Comparison of ENCODE assay signal across 23 cellular contexts in genomic region chr1:99764439-99764838, GRCh38. TPM values are rescaled to one million over a fixed set of nuclear protein-coding genes. Genes with fewer than 3 reads are reported as not detected.
DNase-seq lines count a peak whose midpoint lies in the region; FAIRE-seq and TF ChIP-seq lines count a peak whose summit lies in the region.
"Had no signal": no experiment of that assay in that cellular context is flagged by ENCODE, and none has a peak within 500 bp of the region (broad histone marks: within the 10 kb centered on the region; RNA-seq: fewer than 3 reads in every experiment).

No MANE protein-coding gene starts in this region.

- dilution Hi-C loops in mammary epithelial cell (cut with HindIII; ENCODE audit: low sequenced_read_pairs): no loop called here

- in situ Hi-C loops in mammary epithelial cell (cut with MboI; ENCODE audit: low sequenced_read_pairs in 2 of 2): no loop called here

- H3K36me3 ChIP-seq in Loucy (ENCODE audit: insufficient read depth, low read length) (no peaks in the 10 kb centered on the region), mammary epithelial cell (ENCODE audit: insufficient read depth, low read length) (no peaks in the 10 kb centered on the region), liver (ENCODE audit: control insufficient read depth in 4 of 4, insufficient read depth in 3 of 4, low read depth in 1 of 4, low read length in 3 of 4) (no peaks in the 10 kb centered on the region), suprapubic skin (no peaks in the 10 kb centered on the region), right atrium auricular region (no peaks in the 10 kb centered on the region)
- H3K36me3 ChIP-seq: BLaER1, upper lobe of right lung had no signal

- H3K27ac ChIP-seq in mammary epithelial cell (ENCODE audit: insufficient read depth, low read depth, low read length) (peak overlapping the region; percentile 32), liver (ENCODE audit: low read depth in 1 of 2, low read length in 2 of 2) (peak overlapping the region; percentile 79 to 81), suprapubic skin (peak overlapping the region; percentile 3), right atrium auricular region (no peak overlapping the region)
- H3K27ac ChIP-seq: BLaER1, upper lobe of right lung had no signal

- H3K27me3 ChIP-seq in Loucy (ENCODE audit: insufficient read depth, low read length, poor library complexity, severe bottlenecking) (no peaks in the 10 kb centered on the region), mammary epithelial cell (ENCODE audit: insufficient read depth, low read length) (no peaks in the 10 kb centered on the region), liver (ENCODE audit: control insufficient read depth in 4 of 4, insufficient read depth in 4 of 4, low read length in 3 of 4) (no peaks in the 10 kb centered on the region), suprapubic skin (no peaks in the 10 kb centered on the region), right atrium auricular region (no peaks in the 10 kb centered on the region)
- H3K27me3 ChIP-seq: BLaER1, upper lobe of right lung had no signal

- TF ChIP-seq POLR2A in suprapubic skin (IDR thresholded peaks at IDR 0.05): no peak

- H3K4me1 ChIP-seq in Loucy (ENCODE audit: insufficient read depth, low read length, poor library complexity, severe bottlenecking) (peaks cover 24% of the 10 kb centered on the region), mammary epithelial cell (ENCODE audit: insufficient read depth, low read length) (peaks cover 8% of the 10 kb centered on the region), liver (ENCODE audit: control insufficient read depth in 4 of 4, insufficient read depth in 4 of 4, low read length in 3 of 4) (peaks cover 8 to 34% (median 18%) of the 10 kb centered on the region in 4 donors), suprapubic skin (peaks cover 61% of the 10 kb centered on the region), right atrium auricular region (peaks cover 0 to 10% of the 10 kb centered on the region in 2 donors)

- H3K4me3 ChIP-seq in Loucy (ENCODE audit: low read length, poor library complexity, severe bottlenecking): peak overlapping the region; percentile 4
- peak overlapping the region; percentile 31 to 42 (median 41) for H3K4me3 ChIP-seq in mammary epithelial cell (replicated peaks in 1 of 3; ENCODE audit: insufficient read depth in 1 of 3, low read depth in 2 of 3, low read length in 3 of 3)
- H3K4me3 ChIP-seq in liver (ENCODE audit: low read depth in 1 of 3, low read length in 3 of 3): peak overlapping the region; percentile 52 to 75 (median 73)
- peak overlapping the region; percentile 56 for H3K4me3 ChIP-seq in suprapubic skin
- H3K4me3 ChIP-seq in right atrium auricular region: no peak overlapping the region
- H3K4me3 ChIP-seq: BLaER1, upper lobe of right lung had no signal

- intact Hi-C loops in mammary epithelial cell (cut with micrococcal nuclease): no loop called here

- H3K9me3 ChIP-seq in Loucy (ENCODE audit: insufficient read depth, low read depth, low read length) (no peaks in the 10 kb centered on the region), mammary epithelial cell (replicated peaks; ENCODE audit: insufficient read depth, low read length) (no peaks in the 10 kb centered on the region), liver (ENCODE audit: control insufficient read depth in 4 of 4, low read length in 3 of 4) (no peaks in the 10 kb centered on the region), suprapubic skin (no peaks in the 10 kb centered on the region), right atrium auricular region (no peaks in the 10 kb centered on the region)
- H3K9me3 ChIP-seq: upper lobe of right lung had no signal

- H2AFZ ChIP-seq in Loucy (ENCODE audit: low read length) (no peak overlapping the region), mammary epithelial cell (ENCODE audit: low read depth, low read length) (no peak overlapping the region)

- H3K4me2 ChIP-seq in Loucy (ENCODE audit: low read depth, low read length, poor library complexity, severe bottlenecking): peak overlapping the region; percentile 48
- H3K4me2 ChIP-seq in mammary epithelial cell (ENCODE audit: insufficient read depth, low read depth, low read length): peak overlapping the region; percentile 83
- H3K4me2 ChIP-seq: BLaER1 had no signal

- H4K20me1 ChIP-seq in Loucy (ENCODE audit: insufficient read depth, low read length, poor library complexity, severe bottlenecking) (no peaks in the 10 kb centered on the region), mammary epithelial cell (ENCODE audit: insufficient read depth, low read length) (no peaks in the 10 kb centered on the region)
- H4K20me1 ChIP-seq: BLaER1 had no signal

- H3K9ac ChIP-seq in Loucy (ENCODE audit: low read depth, low read length, poor library complexity, severe bottlenecking) (no peak overlapping the region), mammary epithelial cell (ENCODE audit: insufficient read depth, low read length) (no peak overlapping the region), liver (ENCODE audit: low read depth in 1 of 2, low read length in 2 of 2) (peak overlapping the region; percentile 87 to 99)
- H3K9ac ChIP-seq: BLaER1 had no signal

- TF ChIP-seq CTCF in Loucy (conservative IDR thresholded peaks at IDR 0.05; ENCODE audit: low read length) (no peak), mammary epithelial cell (conservative IDR thresholded peaks at IDR 0.05 in 1 of 2, IDR thresholded peaks at IDR 0.05 in 1 of 2; ENCODE audit: extremely low read depth in 1 of 2, insufficient read depth in 1 of 2, low read depth in 1 of 2, low read length in 2 of 2) (no peak), liver (IDR thresholded peaks at IDR 0.05; ENCODE audit: low read depth, low read length, missing input control) (no peak), suprapubic skin (IDR thresholded peaks at IDR 0.05) (no peak), right atrium auricular region (IDR thresholded peaks at IDR 0.05) (no peak)

- FAIRE-seq in RCC 7860 (lab: Jason Lieb, UNC): no peak
- FAIRE-seq: small intestine had no signal

- TF ChIP-seq RAD21 in liver (IDR thresholded peaks at IDR 0.05): no peak

- no peaks in the 10 kb centered on the region for H3K9me2 ChIP-seq in Loucy (replicated peaks; ENCODE audit: low read depth, low read length)

- no peaks in the 10 kb centered on the region for H3F3A ChIP-seq in Loucy (ENCODE audit: low read depth)

- WGBS in mammary epithelial cell (ENCODE audit: low coverage, missing lambda C conversion rate): 64% methylated on average over 2 of the region's 2 CpGs
- WGBS in liver: 38% methylated on average over 2 of the region's 2 CpGs
- 55% methylated on average over 2 of the region's 2 CpGs for WGBS in suprapubic skin

- CTCF ChIA-PET in mammary epithelial cell (lab: Charles Lee; ENCODE audit: low non-redundant PET): interaction anchor here (0.6 kb wide), 1 partner anchor 694 kb away, joined by 4 read pairs; no protein-coding TSS in a partner anchor

- no peaks in the 10 kb centered on the region for H3K79me2 ChIP-seq in Loucy (ENCODE audit: insufficient read depth, low read length)
- H3K79me2 ChIP-seq in mammary epithelial cell (ENCODE audit: insufficient read depth, low read length): peaks cover 45% of the 10 kb centered on the region

- DNase-seq in mammary epithelial cell: no peak
- no peak for DNase-seq in suprapubic skin (ENCODE audit: low spot score in 2 of 2)
- DNase-seq in right atrium auricular region (ENCODE audit: low spot score): no peak
- no peak for DNase-seq in NCI-H1092 treated with DMSO at 0.1 percent for 48 hours (lab: John Stamatoyannopoulos, UW)
- DNase-seq in activated CD4-positive, alpha-beta T cell treated with anti-CD3 and anti-CD28 coated beads, Interleukin-2, amount 50 U/mL, for 1 hour: no peak
- DNase-seq in RCC 7860 (ENCODE audit: low spot score): no peak
- DNase-seq: activated CD4-positive, alpha-beta memory T cell treated with anti-CD3 and anti-CD28 coated beads for 36 hours; activated CD4-positive, CD25-positive, alpha-beta regulatory T cell treated with anti-CD3 and anti-CD28 coated beads, Interleukin-2, amount 50 U/mL, for 72 hours; activated CD8-positive, alpha-beta memory T cell treated with anti-CD3 and anti-CD28 coated beads, Interleukin-2, amount 50 U/mL, for 48 hours; DMS53; GDM1; islet precursor cell; left ventricle myocardium superior; naive thymus-derived CD8-positive, alpha-beta T cell; NCI-H1694 treated with DMSO at 0.1 percent for 48 hours; NCI-H2171 treated with DMSO at 0.1 percent for 48 hours; NCI-H510A treated with DMSO at 0.1 percent for 48 hours; small intestine; stimulated activated naive CD4-positive, alpha-beta T cell; upper lobe of right lung had no signal

- no peak for TF ChIP-seq EP300 in suprapubic skin (IDR thresholded peaks at IDR 0.05)

- BruUV-seq in mammary epithelial cell (replicated peaks; lab: Mats Ljungman, UMichigan): no TSS peak

TF ChIP-seq in liver, 16 proteins besides CTCF, POLR2A, EP300 and RAD21 (continues in another document):
- peak; percentile 59 to 61 for TF ChIP-seq HNF4A (conservative IDR thresholded peaks at IDR 0.05)
- no peak for TF ChIP-seq SP1 (IDR thresholded peaks at IDR 0.05)
- TF ChIP-seq, protein P1, sequence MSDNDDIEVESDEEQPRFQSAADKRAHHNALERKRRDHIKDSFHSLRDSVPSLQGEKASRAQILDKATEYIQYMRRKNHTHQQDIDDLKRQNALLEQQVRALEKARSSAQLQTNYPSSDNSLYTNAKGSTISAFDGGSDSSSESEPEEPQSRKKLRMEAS (IDR thresholded peaks at IDR 0.05): no peak
- no peak for TF ChIP-seq JUND (IDR thresholded peaks at IDR 0.05)
- TF ChIP-seq YY1 (IDR thresholded peaks at IDR 0.05): peak; percentile 83

RNA-seq across cellular contexts. Expression of gene FRRS1, which starts 2.0 kb away (rescaled TPM):
- total RNA-seq in mammary epithelial cell (10 to 100 TPM in 1 of 2 donors, 1 to 10 TPM in 1; 9.9 to 31.0 TPM), liver (10 to 100 TPM; 49.2 to 87.4 TPM), suprapubic skin (10 to 100 TPM; 25.4 to 34.4 (median 30.5) TPM), right atrium auricular region (1 to 10 TPM; 3.4 to 3.5 TPM)
- polyA plus RNA-seq in mammary epithelial cell (6.1 TPM), liver (10 to 100 TPM in 1 of 2 donors, 1 to 10 TPM in 1; 2.7 to 11.5 TPM)
- polyA minus RNA-seq in mammary epithelial cell: 6.2 TPM

Comparison
In these comparisons a context has a peak if more than half of its experiments do, and no peak if none do; other contexts are left out.
1. H3K4me3 ChIP-seq: peak in Loucy (single experiment), mammary epithelial cell (3 of 3), liver (3 of 3) and suprapubic skin (single experiment); none in right atrium auricular region (0 of 2).
2. H3K9ac ChIP-seq: peak in liver (2 of 2); none in Loucy (single experiment) and mammary epithelial cell (single experiment).
3. H3K27ac ChIP-seq: peak in mammary epithelial cell (single experiment), liver (2 of 2) and suprapubic skin (single experiment); none in right atrium auricular region (0 of 2).